In genomic region chr5:97183100-97183929, GRCh38 we compare ENCODE assay signal across 8 cellular contexts. TPM values are rescaled to one million over a fixed set of nuclear protein-coding genes. Genes with fewer than 3 reads are reported as not detected.
DNase-seq lines count a peak whose midpoint lies in the region; ATAC-seq, FAIRE-seq and TF ChIP-seq lines count a peak whose summit lies in the region.

Gene RIOK2 (minus strand): TSS chr5:97183247. CDS start chr5:97183191, 56 bp downstream.

- peak; percentile 56 for FAIRE-seq in TTC549 (lab: Jason Lieb, UNC)

- intact Hi-C loops in body of pancreas (cut with DNase I) (no loop called here), sigmoid colon (cut with DNase I) (loop anchor here (2.0 to 5.0 kb wide), 3 partner anchors 436 to 1591 kb away; partner anchors contain the start of gene CAST)

- ATAC-seq in GM18520 (IDR thresholded peaks at IDR 0.05; ENCODE audit: unreplicated experiment) = peak; percentile 86
- peak; percentile 92 for ATAC-seq in HG03064 (IDR thresholded peaks at IDR 0.05; ENCODE audit: low read depth, unreplicated experiment)
- peak; percentile 97 for ATAC-seq in body of pancreas

- H3K9me3 ChIP-seq in body of pancreas (no peaks in the 10 kb centered on the region), sigmoid colon (no peaks in the 10 kb centered on the region)

- H3K36me3 ChIP-seq in body of pancreas (replicated peaks in 1 of 2; ENCODE audit: insufficient read depth in 1 of 2, low read depth in 2 of 2) (peaks cover 0 to 6% of the 10 kb centered on the region in 2 donors), sigmoid colon (peaks cover 5 to 8% (median 6%) of the 10 kb centered on the region in 4 donors)

- H3K27me3 ChIP-seq in body of pancreas (no peaks in the 10 kb centered on the region), sigmoid colon (no peaks in the 10 kb centered on the region)

- no peak for TF ChIP-seq EP300 in sigmoid colon (IDR thresholded peaks at IDR 0.05)

- H3K4me1 ChIP-seq in body of pancreas = peaks cover 33% of the 10 kb centered on the region
- H3K4me1 ChIP-seq in sigmoid colon = peaks cover 0 to 31% (median 18%) of the 10 kb centered on the region in 4 donors

- TF ChIP-seq CTCF in 22Rv1 (IDR thresholded peaks at IDR 0.05) (no peak), body of pancreas (IDR thresholded peaks at IDR 0.05) (peak in 1 of 7 experiments; percentile 1), sigmoid colon (IDR thresholded peaks at IDR 0.05) (no peak)

- H3K27ac ChIP-seq in 22Rv1 = peak within 1 kb of the TSS; percentile 96
- peak within 1 kb of the TSS; percentile 90 to 95 (median 91) for H3K27ac ChIP-seq in body of pancreas
- peak within 1 kb of the TSS; percentile 87 to 90 (median 89) for H3K27ac ChIP-seq in sigmoid colon

- 0% methylated on average over 41 to 44 of the region's 44 CpGs for WGBS in body of pancreas, 2 donors
- 0% methylated on average over 44 of the region's 44 CpGs for WGBS in sigmoid colon, 2 donors

- peak within 1 kb of the TSS; percentile 57 for H3K4me3 ChIP-seq in body of pancreas
- peak within 1 kb of the TSS; percentile 64 to 86 (median 78) for H3K4me3 ChIP-seq in sigmoid colon

- TF ChIP-seq POLR2A in body of pancreas (IDR thresholded peaks at IDR 0.05) (peak in 2 of 3 donors; percentile 75 to 76), sigmoid colon (IDR thresholded peaks at IDR 0.05) (peak; percentile 47 to 54)

- peak; percentile 84 for DNase-seq in NCI-H2107 treated with DMSO at 0.1 percent for 48 hours (lab: John Stamatoyannopoulos, UW; ENCODE audit: unreplicated experiment)
- peak; percentile 95 to 97 (median 96) for DNase-seq in body of pancreas
- DNase-seq in iPS DF 4.7 (ENCODE audit: extremely low read depth, low spot score) = peak; percentile 78
- peak; percentile 95 for DNase-seq in sigmoid colon

RNA-seq across cellular contexts. Expression of gene RIOK2, which starts in this region (rescaled TPM):
- total RNA-seq in body of pancreas (10 to 100 TPM in 1 of 2 donors, 1 to 10 TPM in 1; 7.3 to 16.9 TPM), sigmoid colon (10 to 100 TPM; 16.1 to 28.0 (median 23.0) TPM)
- polyA plus RNA-seq in sigmoid colon = 10 to 100 TPM in 1 of 3 donors, 1 to 10 TPM in 2; 7.8 to 10.8 (median 8.6) TPM

Comparison
In these comparisons a context has a peak if more than half of its experiments do, and no peak if none do; other contexts are left out.
1. Peak in every context shown above with its lines: DNase-seq, ATAC-seq, H3K4me3 ChIP-seq and H3K27ac ChIP-seq.